In genomic region chr10:99658622-99659030, GRCh38 we compare ENCODE assay signal across 8 cellular contexts. TPM values are rescaled to one million over a fixed set of nuclear protein-coding genes. Genes with fewer than 3 reads are reported as not detected.
DNase-seq lines count a peak whose midpoint lies in the region; ATAC-seq and TF ChIP-seq lines count a peak whose summit lies in the region.

No MANE protein-coding gene starts in this region.

- peaks cover 5% of the 10 kb centered on the region; the same call in 1 of the 2 replicates for H3F3A ChIP-seq in Loucy (ENCODE audit: low read depth)

- H3K4me1 ChIP-seq in Loucy (ENCODE audit: insufficient read depth, low read length, poor library complexity, severe bottlenecking) = peaks cover 23% of the 10 kb centered on the region
- peaks cover 64 to 90% of the 10 kb centered on the region in 2 experiments for H3K4me1 ChIP-seq in neutrophil (ENCODE audit: control insufficient read depth in 1 of 2, insufficient read depth in 1 of 2, low read depth in 1 of 2, low read length in 1 of 2)
- peaks cover 0 to 30% (median 10%) of the 10 kb centered on the region in 4 donors for H3K4me1 ChIP-seq in transverse colon

- no peaks in the 10 kb centered on the region for H3K9me3 ChIP-seq in Loucy (ENCODE audit: insufficient read depth, low read depth, low read length)
- H3K9me3 ChIP-seq in neutrophil = no peaks in the 10 kb centered on the region
- no peaks in the 10 kb centered on the region for H3K9me3 ChIP-seq in transverse colon

- WGBS in transverse colon (ENCODE audit: low coverage in 1 of 2), 2 donors = 0 to 15% methylated on average over 21 to 24 of the region's 24 CpGs

- H3K4me3 ChIP-seq in Loucy (ENCODE audit: low read length, poor library complexity, severe bottlenecking) (peak overlapping the region; percentile 85), fibroblast of the aortic adventitia (ENCODE audit: low read depth, low read length) (peak overlapping the region; percentile 84), neutrophil (ENCODE audit: low read depth in 1 of 2, low read length in 1 of 2) (peak overlapping the region; percentile 73 to 84), transverse colon (peak overlapping the region; percentile 54 to 86 (median 84))

- no peak for ATAC-seq in HG02885 (IDR thresholded peaks at IDR 0.05; ENCODE audit: poor library complexity, unreplicated experiment)

- no peaks in the 10 kb centered on the region for H3K79me2 ChIP-seq in Loucy (ENCODE audit: insufficient read depth, low read length)

- DNase-seq in EH (ENCODE audit: low read depth) (peak; percentile 47), activated T-cell treated with anti-CD3 and anti-CD28 coated beads for 48 hours (ENCODE audit: low read depth) (peak; percentile 50), fibroblast of the aortic adventitia (ENCODE audit: low read depth) (peak; percentile 47), transverse colon (peak; percentile 68)
- no peak for DNase-seq in central memory CD4-positive, alpha-beta T cell

- H3K36me3 ChIP-seq in Loucy (ENCODE audit: insufficient read depth, low read length) (no peaks in the 10 kb centered on the region), neutrophil (no peaks in the 10 kb centered on the region), transverse colon (no peaks in the 10 kb centered on the region)

- TF ChIP-seq CTCF in Loucy (conservative IDR thresholded peaks at IDR 0.05; ENCODE audit: low read length) (no peak), fibroblast of the aortic adventitia (IDR thresholded peaks at IDR 0.05; ENCODE audit: insufficient read depth, low read length) (no peak), neutrophil (IDR thresholded peaks at IDR 0.05) (no peak), transverse colon (IDR thresholded peaks at IDR 0.05) (no peak)

- H3K9ac ChIP-seq in Loucy (ENCODE audit: low read depth, low read length, poor library complexity, severe bottlenecking) = peak overlapping the region; percentile 75

- peak overlapping the region; percentile 88 for H3K4me2 ChIP-seq in Loucy (ENCODE audit: low read depth, low read length, poor library complexity, severe bottlenecking)

- H2AFZ ChIP-seq in Loucy (ENCODE audit: low read length) = peak overlapping the region; percentile 93

- H3K27me3 ChIP-seq in Loucy (ENCODE audit: insufficient read depth, low read length, poor library complexity, severe bottlenecking) = peaks cover 3% of the 10 kb centered on the region
- no peaks in the 10 kb centered on the region for H3K27me3 ChIP-seq in neutrophil
- H3K27me3 ChIP-seq in transverse colon = no peaks in the 10 kb centered on the region

- no peak for TF ChIP-seq EP300 in transverse colon (IDR thresholded peaks at IDR 0.05; ENCODE audit: low read depth)

- in situ Hi-C loops in transverse colon (cut with MboI; ENCODE audit: low pct_ligation_motif_present in 1 of 4, low pct_unique_long_range_greater_than_20kb in 1 of 4, low sequenced_read_pairs in 3 of 4) = no loop called here

- H3K27ac ChIP-seq in neutrophil = peak overlapping the region; percentile 87
- peak overlapping the region; percentile 50 to 81 (median 67) for H3K27ac ChIP-seq in transverse colon

- intact Hi-C loops in transverse colon (cut with DNase I; ENCODE audit: low total_unique reads) = no loop called here

- no peaks in the 10 kb centered on the region for H3K9me2 ChIP-seq in Loucy (replicated peaks; ENCODE audit: low read depth, low read length)

- no peak for TF ChIP-seq POLR2A in transverse colon (IDR thresholded peaks at IDR 0.05)

- H4K20me1 ChIP-seq in Loucy (ENCODE audit: insufficient read depth, low read length, poor library complexity, severe bottlenecking) = no peaks in the 10 kb centered on the region

RNA-seq across cellular contexts. Expression of gene ENTPD7, which starts 0.7 kb away (rescaled TPM):
- total RNA-seq in fibroblast of the aortic adventitia (ENCODE audit: low replicate concordance) = 10.1 and 11.4 TPM in 2 replicates
- total RNA-seq in transverse colon = 10 to 100 TPM in 1 of 4 donors, 1 to 10 TPM in 3; 4.9 to 17.3 (median 8.0) TPM

RNA-seq across cellular contexts. Expression of gene SLC25A28, which starts 38.4 kb away (rescaled TPM):
- total RNA-seq in fibroblast of the aortic adventitia (ENCODE audit: low replicate concordance) = 7.0 and 20.9 TPM in 2 replicates
- total RNA-seq in transverse colon = 10 to 100 TPM; 22.1 to 36.2 (median 30.1) TPM
